8 cellular contexts compared by ENCODE assay signal in the genomic region with DNA sequence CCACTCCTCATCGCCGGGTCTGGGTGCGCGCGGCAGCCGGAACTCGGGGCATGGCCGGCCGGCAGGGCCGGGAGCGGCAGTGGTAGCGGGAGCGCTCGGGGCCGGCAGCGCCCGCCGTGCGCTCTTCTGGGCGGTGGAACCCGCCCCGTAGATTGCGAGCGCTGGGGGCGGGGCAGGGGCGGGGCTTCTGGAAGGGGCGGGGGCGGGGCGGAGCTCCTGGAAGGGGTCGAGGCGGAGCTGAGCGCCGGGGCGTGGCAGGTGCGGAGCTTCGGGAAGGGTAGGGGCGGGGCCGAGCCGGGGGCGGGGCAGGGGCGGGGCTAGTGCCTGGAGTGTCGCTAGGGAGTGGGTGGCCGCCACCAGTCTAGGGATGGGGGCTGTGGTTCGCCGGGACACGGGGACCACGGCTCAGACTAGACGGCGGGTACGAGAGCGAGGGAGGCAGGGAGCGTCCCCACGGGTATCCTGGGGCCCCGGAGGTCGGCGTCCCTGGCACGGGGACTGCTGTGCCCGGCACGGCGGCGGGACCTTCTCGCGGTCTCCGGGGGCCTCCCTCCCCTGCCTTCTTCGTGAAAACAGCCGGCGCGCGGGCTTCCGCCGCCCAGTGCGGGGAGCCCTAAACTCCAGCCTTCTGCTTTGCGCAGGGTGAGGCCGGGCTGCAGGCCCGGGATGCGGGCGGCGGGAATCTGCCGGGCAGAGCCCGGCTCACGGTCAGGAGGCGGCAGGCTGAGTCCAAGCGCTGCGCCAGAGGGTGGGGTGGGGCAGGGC. TPM values are rescaled to one million over a fixed set of nuclear protein-coding genes. Genes with fewer than 3 reads are reported as not detected.
A peak's percentile ranks its signal among the peaks of the same experiment; 100 is the strongest.
DNase-seq lines count a peak whose midpoint lies in the region; ATAC-seq and TF ChIP-seq lines count a peak whose summit lies in the region.

Gene STK32C, minus strand, starts transcription at position 128 of the 765 bp plus-strand sequence. Its CDS starts 117 bp downstream, at position 11.

- no peaks in the 10 kb centered on the region for H3K4me1 ChIP-seq in BE2C
- no peaks in the 10 kb centered on the region for H3K4me1 ChIP-seq in endocrine pancreas (ENCODE audit: control insufficient read depth, insufficient read depth, low read length)

- peak; percentile 76 for ATAC-seq in GM19035 (IDR thresholded peaks at IDR 0.05; ENCODE audit: unreplicated experiment)
- ATAC-seq in HG03175 (IDR thresholded peaks at IDR 0.05; ENCODE audit: unreplicated experiment): peak; percentile 71

- DNase-seq in BE2C (peak; percentile 93), NCI-H748 (lab: John Stamatoyannopoulos, UW; ENCODE audit: unreplicated experiment) (peak; percentile 82), mesenteric fat pad (ENCODE audit: low spot score) (peak; percentile 95)
- peak; percentile 73 to 82 (median 76) for DNase-seq in activated CD8-positive, alpha-beta memory T cell treated with anti-CD3 and anti-CD28 coated beads for 48 hours (ENCODE audit: low read depth in 2 of 3, low spot score in 2 of 3)
- DNase-seq in stimulated activated CD8-positive, alpha-beta memory T cell treated with anti-CD3 and anti-CD28 coated beads, Interleukin-12 subunit alpha, Interleukin-12 subunit beta, amount 100 ng/mL, for 24 hours (ENCODE audit: extremely low read depth): peak; percentile 75

- H3K27me3 ChIP-seq in BE2C (peaks cover 5% of the 10 kb centered on the region), endocrine pancreas (ENCODE audit: control insufficient read depth, insufficient read depth, low read length) (no peaks in the 10 kb centered on the region)

- H3K9ac ChIP-seq in endocrine pancreas (ENCODE audit: control insufficient read depth, insufficient read depth, low read length): peak within 1 kb of the TSS; percentile 70

- H3K36me3 ChIP-seq in BE2C (no peaks in the 10 kb centered on the region), endocrine pancreas (ENCODE audit: control insufficient read depth, insufficient read depth, low read length) (no peaks in the 10 kb centered on the region)

- H3K4me3 ChIP-seq in BE2C (ENCODE audit: low read depth, low read length) (peak within 1 kb of the TSS; percentile 58), endocrine pancreas (ENCODE audit: control insufficient read depth, insufficient read depth, low read length) (no peak within 1 kb of the TSS)

- TF ChIP-seq CTCF in BE2C (IDR thresholded peaks at IDR 0.05; ENCODE audit: low read depth, low read length): no peak

- H3K9me3 ChIP-seq in BE2C (no peaks in the 10 kb centered on the region), endocrine pancreas (ENCODE audit: control insufficient read depth, low read length) (no peaks in the 10 kb centered on the region)

RNA-seq across cellular contexts. Expression of gene STK32C, which starts in this region (rescaled TPM):
- 18.2 TPM for polyA plus RNA-seq in BE2C (2012; ENCODE audit: insufficient read depth, insufficient read length, low read depth)
- total RNA-seq in mesenteric fat pad: 18.3 TPM
